ENCODE assay signal across 9 cellular contexts in the genomic region with DNA sequence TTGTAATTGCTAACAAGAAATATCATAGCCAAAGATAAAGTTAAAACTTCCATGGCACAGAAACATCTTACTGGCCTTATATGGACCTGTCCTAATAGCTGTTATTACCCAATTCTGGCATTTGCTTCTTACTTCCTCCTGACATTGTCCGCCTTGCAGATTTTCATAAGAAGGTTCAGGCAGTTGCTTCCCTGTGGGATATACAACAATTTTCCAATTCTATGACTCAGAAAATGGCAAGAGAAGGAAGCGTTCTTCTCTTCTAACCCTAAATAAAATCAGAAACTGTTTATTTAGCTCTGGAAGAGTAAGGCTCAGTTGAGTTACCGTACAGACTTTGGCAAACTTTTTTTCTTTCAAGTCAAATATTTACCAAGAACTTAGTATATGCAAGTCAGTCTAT. TPM values are rescaled to one million over a fixed set of nuclear protein-coding genes. Genes with fewer than 3 reads are reported as not detected.
DNase-seq lines count a peak whose midpoint lies in the region; ATAC-seq, FAIRE-seq and TF ChIP-seq lines count a peak whose summit lies in the region.
"Had no signal": no experiment of that assay in that cellular context is flagged by ENCODE, and none has a peak within 500 bp of the region (broad histone marks: within the 10 kb centered on the region; RNA-seq: fewer than 3 reads in every experiment).

No MANE protein-coding gene starts in this region.

- H3K27ac ChIP-seq in kidney (ENCODE audit: low read depth in 2 of 2, low read length in 2 of 2), result no peak overlapping the region

- intact Hi-C loops in kidney (cut with DNase I), result no loop called here

- DNase-seq in activated T-cell treated with anti-CD3 and anti-CD28 coated beads, Interleukin-2, amount 50 U/mL, for 24 hours, result no peak
- DNase-seq in activated T-cell treated with anti-CD3 and anti-CD28 coated beads, Interleukin-2, amount 50 U/mL, for 1 hour, result no peak
- DNase-seq in kidney (no peak), type B pancreatic cell (ENCODE audit: extremely low spot score, unreplicated experiment) (no peak), NCI-H510A (lab: John Stamatoyannopoulos, UW) (no peak), SK-N-DZ (ENCODE audit: low spot score) (no peak)

- no peaks in the 10 kb centered on the region for H3K9me3 Mint-ChIP-seq in activated T-cell treated with anti-CD3 and anti-CD28 coated beads, Interleukin-2, amount 50 U/mL, for 24 hours
- no peaks in the 10 kb centered on the region for H3K9me3 Mint-ChIP-seq in activated T-helper 17 cell treated with anti-CD3 and anti-CD28 coated beads, Interleukin-2, amount 50 U/mL, for 72 hours
- no peaks in the 10 kb centered on the region for H3K9me3 Mint-ChIP-seq in type B pancreatic cell

- H3K4me1 Mint-ChIP-seq in activated T-cell treated with anti-CD3 and anti-CD28 coated beads, Interleukin-2, amount 50 U/mL, for 24 hours (ENCODE audit: low read depth), result peaks cover 57% of the 10 kb centered on the region
- H3K4me1 Mint-ChIP-seq in activated T-helper 17 cell treated with anti-CD3 and anti-CD28 coated beads, Interleukin-2, amount 50 U/mL, for 72 hours, result peaks cover 29% of the 10 kb centered on the region
- peaks cover 24% of the 10 kb centered on the region for H3K4me1 Mint-ChIP-seq in type B pancreatic cell (ENCODE audit: unreplicated experiment)

- peak overlapping the region; percentile 79 to 81 for H3K4me3 ChIP-seq in kidney (ENCODE audit: low read length in 2 of 2)

- H3K36me3 Mint-ChIP-seq in activated T-cell treated with anti-CD3 and anti-CD28 coated beads, Interleukin-2, amount 50 U/mL, for 24 hours (ENCODE audit: low read depth), result peaks cover 43% of the 10 kb centered on the region
- peaks cover 49% of the 10 kb centered on the region for H3K36me3 Mint-ChIP-seq in activated T-helper 17 cell treated with anti-CD3 and anti-CD28 coated beads, Interleukin-2, amount 50 U/mL, for 72 hours (ENCODE audit: low read depth)
- peaks cover 10% of the 10 kb centered on the region for H3K36me3 Mint-ChIP-seq in type B pancreatic cell

- H3K4me3 Mint-ChIP-seq in activated T-cell treated with anti-CD3 and anti-CD28 coated beads, Interleukin-2, amount 50 U/mL, for 24 hours, result peak overlapping the region; percentile 88
- H3K4me3 Mint-ChIP-seq in activated T-helper 17 cell treated with anti-CD3 and anti-CD28 coated beads, Interleukin-2, amount 50 U/mL, for 72 hours, result peak overlapping the region; percentile 91
- peak overlapping the region; percentile 92 for H3K4me3 Mint-ChIP-seq in type B pancreatic cell

- no peak for ATAC-seq in activated T-helper 17 cell treated with anti-CD3 and anti-CD28 coated beads, Interleukin-2, amount 50 U/mL, for 72 hours (replicated peaks)
- no peak for ATAC-seq in GM18511 (IDR thresholded peaks at IDR 0.05; ENCODE audit: unreplicated experiment)

- no peaks in the 10 kb centered on the region for H3K36me3 ChIP-seq in kidney (ENCODE audit: control insufficient read depth in 1 of 2, insufficient read depth in 2 of 2, low read length in 2 of 2)

- H3K27me3 Mint-ChIP-seq in activated T-cell treated with anti-CD3 and anti-CD28 coated beads, Interleukin-2, amount 50 U/mL, for 24 hours, result peaks cover 3% of the 10 kb centered on the region
- H3K27me3 Mint-ChIP-seq in activated T-helper 17 cell treated with anti-CD3 and anti-CD28 coated beads, Interleukin-2, amount 50 U/mL, for 72 hours, result peaks cover 8% of the 10 kb centered on the region
- peaks cover 3% of the 10 kb centered on the region for H3K27me3 Mint-ChIP-seq in type B pancreatic cell

- no peak for TF ChIP-seq CTCF in kidney (IDR thresholded peaks at IDR 0.05; ENCODE audit: borderline replicate concordance, extremely low read depth, insufficient read depth)
- no peak for TF ChIP-seq CTCF in type B pancreatic cell (conservative IDR thresholded peaks at IDR 0.05)

- peak overlapping the region; percentile 94 for H3K27ac Mint-ChIP-seq in activated T-cell treated with anti-CD3 and anti-CD28 coated beads, Interleukin-2, amount 50 U/mL, for 24 hours
- peak overlapping the region; percentile 93 for H3K27ac Mint-ChIP-seq in activated T-helper 17 cell treated with anti-CD3 and anti-CD28 coated beads, Interleukin-2, amount 50 U/mL, for 72 hours
- peak overlapping the region; percentile 17 for H3K27ac Mint-ChIP-seq in type B pancreatic cell

- FAIRE-seq in kidney (lab: Jason Lieb, UNC), result no peak
- FAIRE-seq: G401.6 had no signal

- peaks cover 0 to 5% of the 10 kb centered on the region in 2 donors for H3K4me1 ChIP-seq in kidney (ENCODE audit: control insufficient read depth in 1 of 2, insufficient read depth in 1 of 2, low read depth in 1 of 2, low read length in 2 of 2)

- H3K9ac ChIP-seq in kidney (ENCODE audit: low read length in 2 of 2), result no peak overlapping the region

- no peaks in the 10 kb centered on the region for H3K9me3 ChIP-seq in kidney (ENCODE audit: control insufficient read depth in 1 of 2, low read length in 2 of 2)

RNA-seq across cellular contexts. Expression of a gene that starts 1.7 kb away (rescaled TPM):
- total RNA-seq in activated T-helper 17 cell treated with anti-CD3 and anti-CD28 coated beads, Interleukin-2, amount 50 U/mL, for 72 hours, result 10 to 100 TPM; 39.2 to 60.3 TPM
- total RNA-seq in kidney (104 TPM), type B pancreatic cell (ENCODE audit: low replicate concordance) (58.2 and 58.6 TPM in 2 replicates)
- 17.4 TPM for polyA plus RNA-seq in kidney (ENCODE audit: insufficient read depth, low read depth, low replicate concordance)
- 36.2 and 49.8 TPM in 2 replicates for polyA plus RNA-seq in SK-N-DZ (2014; cell fraction: cytosol; rRNA removed)
- polyA plus RNA-seq in SK-N-DZ (2014; cell fraction: nucleus; rRNA removed), result 46.4 and 53.5 TPM in 2 replicates

RNA-seq across cellular contexts. Expression of a gene that starts 38.5 kb away (rescaled TPM):
- total RNA-seq in activated T-helper 17 cell treated with anti-CD3 and anti-CD28 coated beads, Interleukin-2, amount 50 U/mL, for 72 hours, result 1,000 to 10,000 TPM; 1,599 to 2,067 TPM
- total RNA-seq in kidney (919 TPM), type B pancreatic cell (ENCODE audit: low replicate concordance) (1,654 and 1,766 TPM in 2 replicates)
- 2,564 TPM for polyA plus RNA-seq in kidney (ENCODE audit: insufficient read depth, low read depth, low replicate concordance)
- polyA plus RNA-seq in SK-N-DZ (2014; cell fraction: cytosol; rRNA removed), result 149 and 241 TPM in 2 replicates
- 103 and 339 TPM in 2 replicates for polyA plus RNA-seq in SK-N-DZ (2014; cell fraction: nucleus; rRNA removed)

RNA-seq across cellular contexts. Expression of a gene that starts 40.7 kb away (rescaled TPM):
- 10 to 100 TPM; 14.1 to 21.4 TPM for total RNA-seq in activated T-helper 17 cell treated with anti-CD3 and anti-CD28 coated beads, Interleukin-2, amount 50 U/mL, for 72 hours
- total RNA-seq in kidney (20.1 TPM), type B pancreatic cell (ENCODE audit: low replicate concordance) (11.3 and 15.8 TPM in 2 replicates)
- 7.1 TPM for polyA plus RNA-seq in kidney (ENCODE audit: insufficient read depth, low read depth, low replicate concordance)
- polyA plus RNA-seq in SK-N-DZ (2014; cell fraction: cytosol; rRNA removed), result 23.7 and 23.9 TPM in 2 replicates
- 9.2 and 12.9 TPM in 2 replicates for polyA plus RNA-seq in SK-N-DZ (2014; cell fraction: nucleus; rRNA removed)

RNA-seq across cellular contexts. Expression of a gene that starts 44.7 kb away (rescaled TPM):
- total RNA-seq in activated T-helper 17 cell treated with anti-CD3 and anti-CD28 coated beads, Interleukin-2, amount 50 U/mL, for 72 hours, result 1 to 10 TPM; 3.6 to 4.8 TPM
- total RNA-seq in kidney (17.9 TPM), type B pancreatic cell (ENCODE audit: low replicate concordance) (1.4 and 2.9 TPM in 2 replicates)
- 3.0 TPM for polyA plus RNA-seq in kidney (ENCODE audit: insufficient read depth, low read depth, low replicate concordance)
- not detected in 2 replicates for polyA plus RNA-seq in SK-N-DZ (2014; cell fraction: cytosol; rRNA removed)
- polyA plus RNA-seq in SK-N-DZ (2014; cell fraction: nucleus; rRNA removed), result 0.27 TPM in 1 of 2 replicates, not detected in the other

Comparison
In these comparisons a context has a peak if more than half of its experiments do, and no peak if none do; other contexts are left out.
1. H3K27ac Mint-ChIP-seq: peak in every context shown above with its lines; median percentile 94 in activated T-cell treated with anti-CD3 and anti-CD28 coated beads, Interleukin-2, amount 50 U/mL, for 24 hours; 93 in activated T-helper 17 cell treated with anti-CD3 and anti-CD28 coated beads, Interleukin-2, amount 50 U/mL, for 72 hours; 17 in type B pancreatic cell.